ENCODE assay signal across 33 cellular contexts in genomic region chr13:106243011-106243410, GRCh38.
"Had no signal": no experiment of that assay in that cellular context is flagged by ENCODE, and none has a peak within 500 bp of the region (broad histone marks: within the 10 kb centered on the region; RNA-seq: fewer than 3 reads in every experiment).

No MANE protein-coding gene starts in this region.

- H3K27me3 Mint-ChIP-seq: activated B cell treated with CpG ODN at 0.5 μM for 24 hours; activated CD4-positive, alpha-beta T cell treated with anti-CD3 and anti-CD28 coated beads, Interleukin-2, amount 10 ng/mL, durations not matched to agents 7 days and 5 days; activated CD8-positive, alpha-beta T cell treated with anti-CD3 and anti-CD28 coated beads for 36 hours had no signal

- H3K36me3 ChIP-seq: adrenal gland, brain microvascular endothelial cell, breast epithelium had no signal

- H3K4me3 ChIP-seq: adrenal gland, body of pancreas, breast epithelium had no signal

- H3K4me3 Mint-ChIP-seq: activated B cell treated with CpG ODN at 0.5 μM for 24 hours; activated CD4-positive, alpha-beta T cell treated with anti-CD3 and anti-CD28 coated beads, Interleukin-2, amount 10 ng/mL, durations not matched to agents 7 days and 5 days; activated CD8-positive, alpha-beta T cell treated with anti-CD3 and anti-CD28 coated beads for 36 hours; activated naive CD4-positive, alpha-beta T cell treated with anti-CD3 and anti-CD28 coated beads for 36 hours; activated naive CD8-positive, alpha-beta T cell treated with anti-CD3 and anti-CD28 coated beads for 36 hours; activated T-cell treated with anti-CD3 and anti-CD28 coated beads, Interleukin-2, amount 50 U/mL, for 4 hours; activated T-cell treated with anti-CD3 and anti-CD28 coated beads, Interleukin-2, amount 50 U/mL, for 72 hours; activated T-helper 1 cell treated with anti-CD3 and anti-CD28 coated beads, Interleukin-12 subunit alpha, Interleukin-12 subunit beta, Interleukin-2, Interleukin-4 antibody, amounts not matched to agents 30 ng/mL and 10 ng/mL and 1 ng/mL, durations not matched to agents 14 hours and 24 hours and 36 hours; activated T-helper 17 cell treated with anti-CD3 and anti-CD28 coated beads, Interleukin-2, amount 50 U/mL, for 72 hours; T-helper 1 cell treated with Interleukin-12 subunit alpha and Interleukin-12 subunit beta and Interleukin-4 antibody, amounts not matched to agents 30 μg/mL and 1 μg/mL, for 36 hours; T-helper 2 cell treated with Interferon-gamma antibody and Interleukin-4, amounts not matched to agents 5 μg/mL and 100 μg/mL, for 36 hours had no signal

- ATAC-seq: activated CD8-positive, alpha-beta T cell treated with anti-CD3 and anti-CD28 coated beads for 36 hours; activated naive CD4-positive, alpha-beta T cell treated with anti-CD3 and anti-CD28 coated beads, Interleukin-2, amount 50 U/mL, for 72 hours; activated T-cell treated with anti-CD3 and anti-CD28 coated beads, Interleukin-2, amount 50 U/mL, for 4 hours; activated T-cell treated with anti-CD3 and anti-CD28 coated beads, Interleukin-2, amount 50 U/mL, for 72 hours; activated T-helper 17 cell treated with anti-CD3 and anti-CD28 coated beads, Interleukin-2, amount 50 U/mL, for 72 hours; body of pancreas had no signal

- H3K27ac Mint-ChIP-seq: activated B cell treated with CpG ODN at 0.5 μM for 24 hours; activated CD4-positive, alpha-beta T cell treated with anti-CD3 and anti-CD28 coated beads, Interleukin-2, amount 10 ng/mL, durations not matched to agents 7 days and 5 days; activated CD8-positive, alpha-beta T cell treated with anti-CD3 and anti-CD28 coated beads for 36 hours; activated naive CD4-positive, alpha-beta T cell treated with anti-CD3 and anti-CD28 coated beads for 36 hours; activated naive CD4-positive, alpha-beta T cell treated with anti-CD3 and anti-CD28 coated beads, Interleukin-2, amount 50 U/mL, for 72 hours; activated naive CD8-positive, alpha-beta T cell treated with anti-CD3 and anti-CD28 coated beads for 36 hours; activated T-cell treated with anti-CD3 and anti-CD28 coated beads, Interleukin-2, amount 50 U/mL, for 72 hours; activated T-helper 1 cell treated with anti-CD3 and anti-CD28 coated beads, Interleukin-12 subunit alpha, Interleukin-12 subunit beta, Interleukin-2, Interleukin-4 antibody, amounts not matched to agents 30 ng/mL and 10 ng/mL and 1 ng/mL, durations not matched to agents 14 hours and 24 hours and 36 hours; activated T-helper 17 cell treated with anti-CD3 and anti-CD28 coated beads, Interleukin-2, amount 50 U/mL, for 72 hours; T-helper 1 cell treated with Interleukin-12 subunit alpha and Interleukin-12 subunit beta and Interleukin-4 antibody, amounts not matched to agents 30 μg/mL and 1 μg/mL, for 36 hours; T-helper 2 cell treated with Interferon-gamma antibody and Interleukin-4, amounts not matched to agents 5 μg/mL and 100 μg/mL, for 36 hours had no signal

- H3K9me3 Mint-ChIP-seq: activated B cell treated with CpG ODN at 0.5 μM for 24 hours; activated CD4-positive, alpha-beta T cell treated with anti-CD3 and anti-CD28 coated beads, Interleukin-2, amount 10 ng/mL, durations not matched to agents 7 days and 5 days; activated CD8-positive, alpha-beta T cell treated with anti-CD3 and anti-CD28 coated beads for 36 hours; activated naive CD4-positive, alpha-beta T cell treated with anti-CD3 and anti-CD28 coated beads for 36 hours; activated naive CD4-positive, alpha-beta T cell treated with anti-CD3 and anti-CD28 coated beads, Interleukin-2, amount 50 U/mL, for 72 hours; activated naive CD8-positive, alpha-beta T cell treated with anti-CD3 and anti-CD28 coated beads for 36 hours; activated T-cell treated with anti-CD3 and anti-CD28 coated beads, Interleukin-2, amount 50 U/mL, for 4 hours; activated T-cell treated with anti-CD3 and anti-CD28 coated beads, Interleukin-2, amount 50 U/mL, for 72 hours; activated T-helper 1 cell treated with anti-CD3 and anti-CD28 coated beads, Interleukin-12 subunit alpha, Interleukin-12 subunit beta, Interleukin-2, Interleukin-4 antibody, amounts not matched to agents 30 ng/mL and 10 ng/mL and 1 ng/mL, durations not matched to agents 14 hours and 24 hours and 36 hours; activated T-helper 17 cell treated with anti-CD3 and anti-CD28 coated beads, Interleukin-2, amount 50 U/mL, for 72 hours; T-helper 1 cell treated with Interleukin-12 subunit alpha and Interleukin-12 subunit beta and Interleukin-4 antibody, amounts not matched to agents 30 μg/mL and 1 μg/mL, for 36 hours; T-helper 2 cell treated with Interferon-gamma antibody and Interleukin-4, amounts not matched to agents 5 μg/mL and 100 μg/mL, for 36 hours had no signal

- H3K4me1 Mint-ChIP-seq: activated B cell treated with CpG ODN at 0.5 μM for 24 hours; activated CD4-positive, alpha-beta T cell treated with anti-CD3 and anti-CD28 coated beads, Interleukin-2, amount 10 ng/mL, durations not matched to agents 7 days and 5 days; activated naive CD8-positive, alpha-beta T cell treated with anti-CD3 and anti-CD28 coated beads for 36 hours; activated T-helper 17 cell treated with anti-CD3 and anti-CD28 coated beads, Interleukin-2, amount 50 U/mL, for 72 hours had no signal

- H3K9me3 ChIP-seq: adrenal gland, body of pancreas, breast epithelium had no signal

- H3K27ac ChIP-seq: adrenal gland, body of pancreas, brain microvascular endothelial cell, breast epithelium, VCaP had no signal

- H3K4me1 ChIP-seq: adrenal gland, body of pancreas, breast epithelium had no signal

- H3K27me3 ChIP-seq: adrenal gland, body of pancreas, brain microvascular endothelial cell, breast epithelium had no signal

- DNase-seq: activated B cell treated with CpG ODN at 0.5 μM for 24 hours; activated CD4-positive, alpha-beta T cell treated with anti-CD3 and anti-CD28 coated beads for 48 hours; activated CD4-positive, alpha-beta T cell treated with anti-CD3 and anti-CD28 coated beads, Interleukin-2, amount 10 ng/mL, durations not matched to agents 7 days and 5 days; activated CD4-positive, alpha-beta T cell treated with anti-CD3 and anti-CD28 coated beads, Interleukin-2, amount 50 U/mL, for 48 hours; activated CD4-positive, CD25-positive, alpha-beta regulatory T cell treated with anti-CD3 and anti-CD28 coated beads, Interleukin-2, amount 50 U/mL, for 72 hours; activated CD8-positive, alpha-beta memory T cell treated with anti-CD3 and anti-CD28 coated beads, Interleukin-2, amount 50 U/mL, for 4 hours; activated CD8-positive, alpha-beta T cell treated with anti-CD3 and anti-CD28 coated beads for 36 hours; activated effector memory CD4-positive, alpha-beta T cell treated with anti-CD3 and anti-CD28 coated beads, Interleukin-2, amount 50 U/mL, for 16 hours; activated gamma-delta T cell treated with Interleukin-2 at 50 U/mL for 16 hours; activated naive CD4-positive, alpha-beta T cell; activated naive CD4-positive, alpha-beta T cell treated with anti-CD3 and anti-CD28 coated beads for 36 hours; activated naive CD4-positive, alpha-beta T cell treated with anti-CD3 and anti-CD28 coated beads, Interleukin-2, amount 50 U/mL, for 16 hours; activated naive CD8-positive, alpha-beta T cell treated with anti-CD3 and anti-CD28 coated beads for 36 hours; activated T-cell treated with anti-CD3 and anti-CD28 coated beads for 4 hours; activated T-cell treated with anti-CD3 and anti-CD28 coated beads, Interleukin-2, amount 50 U/mL, for 1 hour; activated T-cell treated with anti-CD3 and anti-CD28 coated beads, Interleukin-2, amount 50 U/mL, for 4 hours; activated T-cell treated with anti-CD3 and anti-CD28 coated beads, Interleukin-2, amount 50 U/mL, for 72 hours; adrenal gland; amniotic stem cell; aorta; body of pancreas; brain microvascular endothelial cell; central memory CD4-positive, alpha-beta T cell; T-helper 1 cell; T-helper 2 cell; T-helper 9 cell had no signal

- H3K36me3 Mint-ChIP-seq: activated naive CD4-positive, alpha-beta T cell treated with anti-CD3 and anti-CD28 coated beads, Interleukin-2, amount 50 U/mL, for 72 hours; activated naive CD8-positive, alpha-beta T cell treated with anti-CD3 and anti-CD28 coated beads for 36 hours had no signal
